In genomic region chr15:93167291-93167690, GRCh38 we compare ENCODE assay signal across 32 cellular contexts.
"Had no signal": no experiment of that assay in that cellular context is flagged by ENCODE, and none has a peak within 500 bp of the region (broad histone marks: within the 10 kb centered on the region; RNA-seq: fewer than 3 reads in every experiment).

No MANE protein-coding gene starts in this region.

- H3K36me3 Mint-ChIP-seq: activated CD4-positive, alpha-beta memory T cell treated with anti-CD3 and anti-CD28 coated beads for 36 hours; activated naive CD8-positive, alpha-beta T cell had no signal

- H3K4me3 ChIP-seq: coronary artery, dorsolateral prefrontal cortex had no signal

- H3K4me3 Mint-ChIP-seq: activated CD4-positive, alpha-beta memory T cell treated with anti-CD3 and anti-CD28 coated beads for 36 hours; activated CD4-positive, alpha-beta T cell treated with anti-CD3 and anti-CD28 coated beads for 36 hours; activated CD4-positive, alpha-beta T cell treated with anti-CD3 and anti-CD28 coated beads, Interleukin-2, amount 10 ng/mL, durations not matched to agents 24 days and 14 days; activated naive CD8-positive, alpha-beta T cell; activated T-cell treated with anti-CD3 and anti-CD28 coated beads, Interleukin-2, amount 50 U/mL, for 4 hours; activated T-helper 17 cell treated with anti-CD3 and anti-CD28 coated beads, Interleukin-2, amount 50 U/mL, for 72 hours; central memory CD8-positive, alpha-beta T cell; dendritic cell treated with granulocyte-macrophage colony-stimulating factor and Interleukin-4, amounts not matched to agents 40 ng/mL and 50 ng/mL, for 4 days; endodermal cell; T-helper 2 cell treated with Interferon-gamma antibody and Interleukin-4, amounts not matched to agents 5 μg/mL and 100 μg/mL, for 36 hours had no signal

- H3K27ac Mint-ChIP-seq: activated CD4-positive, alpha-beta memory T cell treated with anti-CD3 and anti-CD28 coated beads for 36 hours; activated CD4-positive, alpha-beta T cell treated with anti-CD3 and anti-CD28 coated beads for 36 hours; activated CD4-positive, alpha-beta T cell treated with anti-CD3 and anti-CD28 coated beads, Interleukin-2, amount 10 ng/mL, durations not matched to agents 24 days and 14 days; activated naive CD8-positive, alpha-beta T cell; activated T-helper 17 cell treated with anti-CD3 and anti-CD28 coated beads, Interleukin-2, amount 50 U/mL, for 72 hours; dendritic cell treated with granulocyte-macrophage colony-stimulating factor and Interleukin-4, amounts not matched to agents 40 ng/mL and 50 ng/mL, for 4 days; endodermal cell; T-helper 2 cell treated with Interferon-gamma antibody and Interleukin-4, amounts not matched to agents 5 μg/mL and 100 μg/mL, for 36 hours had no signal

- H3K27me3 ChIP-seq: brain microvascular endothelial cell had no signal

- FAIRE-seq: astrocyte, bronchial epithelial cell, frontal cortex had no signal

- ATAC-seq: activated CD4-positive, alpha-beta T cell treated with anti-CD3 and anti-CD28 coated beads for 36 hours; activated T-cell treated with anti-CD3 and anti-CD28 coated beads, Interleukin-2, amount 50 U/mL, for 4 hours; activated T-helper 17 cell treated with anti-CD3 and anti-CD28 coated beads, Interleukin-2, amount 50 U/mL, for 72 hours; esophagus mucosa had no signal

- DNase-seq: activated CD4-positive, alpha-beta memory T cell treated with anti-CD3 and anti-CD28 coated beads for 36 hours; activated CD4-positive, alpha-beta T cell treated with anti-CD3 and anti-CD28 coated beads for 36 hours; activated CD4-positive, alpha-beta T cell treated with anti-CD3 and anti-CD28 coated beads, Interleukin-2, amount 10 ng/mL, durations not matched to agents 24 days and 14 days; activated CD4-positive, CD25-positive, alpha-beta regulatory T cell; activated CD4-positive, CD25-positive, alpha-beta regulatory T cell treated with anti-CD3 and anti-CD28 coated beads, Interleukin-2, amount 50 U/mL, for 72 hours; activated CD8-positive, alpha-beta memory T cell treated with anti-CD3 and anti-CD28 coated beads for 24 hours; activated effector memory CD4-positive, alpha-beta T cell treated with Interleukin-2 at 50 U/mL for 16 hours; activated gamma-delta T cell treated with Interleukin-2 at 50 U/mL for 16 hours; activated naive CD4-positive, alpha-beta T cell treated with anti-CD3 and anti-CD28 coated beads, Interleukin-2, amount 50 U/mL, for 16 hours; activated naive CD4-positive, alpha-beta T cell treated with Interleukin-2 at 50 U/mL for 16 hours; activated T-cell treated with anti-CD3 and anti-CD28 coated beads, Interleukin-2, amount 50 U/mL, for 4 hours; amniotic stem cell; anterior cingulate cortex; brain microvascular endothelial cell; dorsolateral prefrontal cortex; effector memory CD4-positive, alpha-beta T cell; endodermal cell; foreskin fibroblast; head of caudate nucleus; hippocampal formation; T1000; WERI-Rb-1 had no signal

- H3K9me3 Mint-ChIP-seq: activated CD4-positive, alpha-beta memory T cell treated with anti-CD3 and anti-CD28 coated beads for 36 hours; activated CD4-positive, alpha-beta T cell treated with anti-CD3 and anti-CD28 coated beads, Interleukin-2, amount 10 ng/mL, durations not matched to agents 24 days and 14 days; activated T-cell treated with anti-CD3 and anti-CD28 coated beads, Interleukin-2, amount 50 U/mL, for 4 hours; activated T-helper 17 cell treated with anti-CD3 and anti-CD28 coated beads, Interleukin-2, amount 50 U/mL, for 72 hours; central memory CD8-positive, alpha-beta T cell; dendritic cell treated with granulocyte-macrophage colony-stimulating factor and Interleukin-4, amounts not matched to agents 40 ng/mL and 50 ng/mL, for 4 days; endodermal cell; T-helper 2 cell treated with Interferon-gamma antibody and Interleukin-4, amounts not matched to agents 5 μg/mL and 100 μg/mL, for 36 hours had no signal

- H3K36me3 ChIP-seq: brain microvascular endothelial cell, WERI-Rb-1 had no signal

- H3K27ac ChIP-seq: brain microvascular endothelial cell, coronary artery, dorsolateral prefrontal cortex, WERI-Rb-1 had no signal
